Comparison of ENCODE assay signal across 15 cellular contexts in genomic region chr17:81030726-81031570, GRCh38. TPM values are rescaled to one million over a fixed set of nuclear protein-coding genes. Genes with fewer than 3 reads are reported as not detected.
DNase-seq lines count a peak whose midpoint lies in the region; ATAC-seq and TF ChIP-seq lines count a peak whose summit lies in the region.
"Had no signal": no experiment of that assay in that cellular context is flagged by ENCODE, and none has a peak within 500 bp of the region (broad histone marks: within the 10 kb centered on the region; RNA-seq: fewer than 3 reads in every experiment).

No MANE protein-coding gene starts in this region.

- no peak overlapping the region for H2BK120ac ChIP-seq in neuronal stem cell (ENCODE audit: low read depth, low read length)

- no peak overlapping the region for H3K14ac ChIP-seq in neuronal stem cell (ENCODE audit: low read length)

- no peak overlapping the region for H2BK15ac ChIP-seq in neuronal stem cell (ENCODE audit: low read length)

- H3K9me3 ChIP-seq in RWPE2 (ENCODE audit: severe bottlenecking) (no peaks in the 10 kb centered on the region), heart left ventricle (no peaks in the 10 kb centered on the region), neuronal stem cell (replicated peaks in 1 of 2; ENCODE audit: control insufficient read depth in 2 of 2, insufficient read depth in 1 of 2, low read depth in 1 of 2, low read length in 2 of 2) (no peaks in the 10 kb centered on the region)

- DNase-seq in D341Med (ENCODE audit: low spot score) (peak; percentile 46), RWPE2 (ENCODE audit: low spot score) (peak; percentile 65), heart left ventricle (peak; percentile 57 to 71 (median 65)), neuronal stem cell (ENCODE audit: low spot score) (no peak), HUDEP-2 (lab: John Stamatoyannopoulos, UW; ENCODE audit: unreplicated experiment in 76 of 76) (no peak), COLO829 (ENCODE audit: low spot score) (no peak), NCI-H146 (lab: John Stamatoyannopoulos, UW) (no peak)
- DNase-seq: activated CD4-positive, alpha-beta T cell treated with anti-CD3 and anti-CD28 coated beads for 48 hours; activated effector memory CD4-positive, alpha-beta T cell treated with Interleukin-2 at 50 U/mL for 16 hours; foreskin keratinocyte; mesendoderm had no signal

- TF ChIP-seq CTCF in RWPE2 (IDR thresholded peaks at IDR 0.05; ENCODE audit: poor library complexity, severe bottlenecking) (no peak), heart left ventricle (IDR thresholded peaks at IDR 0.05) (no peak)

- H2BK12ac ChIP-seq in neuronal stem cell (ENCODE audit: low read length) = no peak overlapping the region

- H3K79me1 ChIP-seq in neuronal stem cell (ENCODE audit: low read depth, low read length) = peaks cover 6% of the 10 kb centered on the region

- H3K27ac ChIP-seq in RWPE2 (ENCODE audit: poor library complexity, severe bottlenecking) = no peak overlapping the region
- peak overlapping the region in 10 of 12 donors; percentile 36 to 74 (median 66) for H3K27ac ChIP-seq in heart left ventricle
- H3K27ac ChIP-seq in neuronal stem cell (replicated peaks; ENCODE audit: low read length) = no peak overlapping the region
- H3K27ac ChIP-seq: C4-2B, foreskin keratinocyte, SJSA1 had no signal

- H3K9ac ChIP-seq in neuronal stem cell (ENCODE audit: low read depth, low read length, poor library complexity) = no peak overlapping the region

- intact Hi-C loops in heart left ventricle (cut with DNase I) = loop anchor here in 3 of 10 donors (5.0 to 10.0 kb wide), 3 partner anchors 39 to 214 kb away; partner anchors contain the start of gene CHMP6 (in 1 of the 3)

- no peak overlapping the region for H2AK5ac ChIP-seq in neuronal stem cell (ENCODE audit: low read depth, low read length)

- peak overlapping the region; percentile 75 for H2BK5ac ChIP-seq in neuronal stem cell (ENCODE audit: low read length)

- H4K8ac ChIP-seq in neuronal stem cell (ENCODE audit: low read depth, low read length) = peak overlapping the region; percentile 17

- no peak overlapping the region for H3K18ac ChIP-seq in neuronal stem cell (ENCODE audit: low read length)

- TF ChIP-seq POLR2A in heart left ventricle (IDR thresholded peaks at IDR 0.05) = peak in 1 of 2 donors; percentile 21

- H3K27me3 ChIP-seq in RWPE2 (ENCODE audit: insufficient read depth, poor library complexity, severe bottlenecking) (peaks cover 22% of the 10 kb centered on the region), heart left ventricle (peaks cover 0 to 29% (median 7%) of the 10 kb centered on the region in 9 donors), neuronal stem cell (ENCODE audit: control insufficient read depth in 3 of 3, insufficient read depth in 3 of 3, low read depth in 1 of 3, low read length in 3 of 3) (peaks cover 0 to under 1% (median 0%) of the 10 kb centered on the region in 3 experiments)

- no peak overlapping the region for H4K91ac ChIP-seq in neuronal stem cell (ENCODE audit: low read depth, low read length, poor library complexity)

- no peak for ATAC-seq in RWPE2 (ENCODE audit: low read depth)
- peak; percentile 49 to 71 (median 58) for ATAC-seq in heart left ventricle
- no peak for ATAC-seq in GM21515 (IDR thresholded peaks at IDR 0.05; ENCODE audit: unreplicated experiment)
- ATAC-seq: foreskin keratinocyte, GM23338 had no signal

- no peak overlapping the region for H3K23ac ChIP-seq in neuronal stem cell (ENCODE audit: low read depth, low read length, poor library complexity)

- no peak overlapping the region for H3K4me2 ChIP-seq in neuronal stem cell (ENCODE audit: insufficient read depth, low read length, poor library complexity, severe bottlenecking)
- H3K4me2 ChIP-seq: GM23338 had no signal

- no peak overlapping the region for H3K4ac ChIP-seq in neuronal stem cell (ENCODE audit: low read length)

- H3K36me3 ChIP-seq in RWPE2 (ENCODE audit: low read depth) (peaks cover 2% of the 10 kb centered on the region), heart left ventricle (no peaks in the 10 kb centered on the region), neuronal stem cell (replicated peaks in 1 of 2; ENCODE audit: control insufficient read depth in 2 of 2, insufficient read depth in 2 of 2, low read length in 2 of 2) (peaks cover 15 to 16% of the 10 kb centered on the region in 2 donors)

- H3K4me3 ChIP-seq in RWPE2 (ENCODE audit: severe bottlenecking) (no peak overlapping the region), heart left ventricle (peak overlapping the region in 6 of 12 donors; percentile 6 to 26 (median 16)), neuronal stem cell (ENCODE audit: low read length in 2 of 2) (no peak overlapping the region)
- H3K4me3 ChIP-seq: GM23338, SJSA1 had no signal

- WGBS in heart left ventricle, 4 donors = 44 to 51% (median 45%) methylated on average over 29 to 32 of the region's 32 CpGs
- WGBS in neuronal stem cell (ENCODE audit: extremely low coverage in 2 of 2, insufficient read length in 2 of 2, insufficient replicate concordance in 1 of 2), 2 donors = no CpG with 5 or more reads among the region's 32 CpGs

- no peaks in the 10 kb centered on the region for H3K4me1 ChIP-seq in RWPE2 (ENCODE audit: insufficient read depth, poor library complexity, severe bottlenecking)
- H3K4me1 ChIP-seq in heart left ventricle = peaks cover 0 to 47% (median 34%) of the 10 kb centered on the region in 12 donors
- H3K4me1 ChIP-seq in neuronal stem cell (ENCODE audit: control insufficient read depth in 2 of 2, insufficient read depth in 1 of 2, low read depth in 1 of 2, low read length in 2 of 2) = peaks cover 10 to 21% of the 10 kb centered on the region in 2 donors
- H3K4me1 ChIP-seq: foreskin keratinocyte had no signal

- no peak overlapping the region for H2AFZ ChIP-seq in neuronal stem cell (ENCODE audit: low read length)
- H2AFZ ChIP-seq: GM23338 had no signal

RNA-seq across cellular contexts. Expression of gene BAIAP2, which starts 4.0 kb away (rescaled TPM):
- 10 to 100 TPM in 8 of 9 donors, 1 to 10 TPM in 1; 8.9 to 30.2 (median 18.8) TPM for total RNA-seq in heart left ventricle
- 10 to 100 TPM; 15.3 to 18.5 TPM for polyA plus RNA-seq in heart left ventricle
- 30.9 TPM for polyA plus RNA-seq in neuronal stem cell (2013, experiment 1 of 2)
- polyA plus RNA-seq in neuronal stem cell (2013, experiment 2 of 2) = 31.6 TPM

RNA-seq across cellular contexts. Expression of gene CHMP6, which starts 39.3 kb away (rescaled TPM):
- 10 to 100 TPM; 17.9 to 25.9 (median 19.4) TPM for total RNA-seq in heart left ventricle
- polyA plus RNA-seq in heart left ventricle = 10 to 100 TPM; 24.4 to 35.5 TPM
- polyA plus RNA-seq in neuronal stem cell (2013, experiment 1 of 2) = 14.3 TPM
- polyA plus RNA-seq in neuronal stem cell (2013, experiment 2 of 2) = 13.1 TPM

Comparison
In these comparisons a context has a peak if more than half of its experiments do, and no peak if none do; other contexts are left out.
1. DNase-seq: peak in D341Med (single experiment), RWPE2 (single experiment) and heart left ventricle (5 of 5); none in neuronal stem cell (single experiment), HUDEP-2 (0 of 76), COLO829 (single experiment) and NCI-H146 (single experiment).
2. ATAC-seq: peak in heart left ventricle (4 of 4); none in RWPE2 (single experiment) and GM21515 (single experiment).
3. H3K27ac ChIP-seq: peak in heart left ventricle (10 of 12); none in RWPE2 (single experiment) and neuronal stem cell (single experiment).